ENCODE assay signal across 16 cellular contexts in genomic region chr14:32377046-32377445, GRCh38. TPM values are rescaled to one million over a fixed set of nuclear protein-coding genes. Genes with fewer than 3 reads are reported as not detected.
DNase-seq lines count a peak whose midpoint lies in the region; ATAC-seq, FAIRE-seq and TF ChIP-seq lines count a peak whose summit lies in the region.
"Had no signal": no experiment of that assay in that cellular context is flagged by ENCODE, and none has a peak within 500 bp of the region (broad histone marks: within the 10 kb centered on the region; RNA-seq: fewer than 3 reads in every experiment).

No MANE protein-coding gene starts in this region.

- H3K4me3 ChIP-seq in liver (ENCODE audit: low read depth in 1 of 3, low read length in 3 of 3) (no peak overlapping the region), HepG2 (replicated peaks in 1 of 3; ENCODE audit: insufficient read depth in 1 of 3, low read depth in 2 of 3, low read length in 3 of 3) (no peak overlapping the region), heart left ventricle (no peak overlapping the region)

- H3K4me1 ChIP-seq in liver (ENCODE audit: control insufficient read depth in 4 of 4, insufficient read depth in 4 of 4, low read length in 3 of 4): no peaks in the 10 kb centered on the region
- no peaks in the 10 kb centered on the region for H3K4me1 ChIP-seq in HepG2 (ENCODE audit: insufficient read depth, low read length)
- H3K4me1 ChIP-seq in heart left ventricle: peaks cover 0 to 11% (median 0%) of the 10 kb centered on the region in 12 donors

- H3K4me2 ChIP-seq in HepG2 (ENCODE audit: low read depth, low read length): no peak overlapping the region

- H3K4me1 Mint-ChIP-seq in glutamatergic neuron (ENCODE audit: low read depth, unreplicated experiment): peaks cover 31% of the 10 kb centered on the region
- H3K4me1 Mint-ChIP-seq in mesothelial cell of epicardium: peaks cover 25% of the 10 kb centered on the region
- H3K4me1 Mint-ChIP-seq: CD14-positive monocyte had no signal

- TF ChIP-seq CTCF in liver (IDR thresholded peaks at IDR 0.05; ENCODE audit: low read depth, low read length, missing input control) (no peak), HepG2 (CRISPR knock-in tag; IDR thresholded peaks at IDR 0.05) (no peak), glutamatergic neuron (IDR thresholded peaks at IDR 0.05; ENCODE audit: partially characterized antibody, unreplicated experiment) (no peak), mesothelial cell of epicardium (IDR thresholded peaks at IDR 0.05; ENCODE audit: unreplicated experiment) (no peak), heart left ventricle (IDR thresholded peaks at IDR 0.05) (no peak)

- H2AFZ ChIP-seq in HepG2 (ENCODE audit: low read length): no peak overlapping the region

- FAIRE-seq in HepG2 (lab: Jason Lieb, UNC): no peak
- FAIRE-seq: H54 had no signal

- no peaks in the 10 kb centered on the region for H4K20me1 ChIP-seq in HepG2 (ENCODE audit: insufficient read depth, low read length)

- WGBS in liver: 65% methylated on average over 3 of the region's 3 CpGs
- WGBS in HepG2 (ENCODE audit: low lambda C conversion rate): 69% methylated on average over 3 of the region's 3 CpGs
- WGBS in heart left ventricle, 4 donors: 90 to 95% (median 92%) methylated on average over 3 of the region's 3 CpGs

- H3K27ac Mint-ChIP-seq in glutamatergic neuron (ENCODE audit: unreplicated experiment) (no peak overlapping the region), mesothelial cell of epicardium (peak overlapping the region; percentile 6)
- H3K27ac Mint-ChIP-seq: CD14-positive monocyte; CD8-positive, alpha-beta T cell had no signal

- peaks cover 4% of the 10 kb centered on the region for H3K36me3 Mint-ChIP-seq in glutamatergic neuron (ENCODE audit: unreplicated experiment)
- H3K36me3 Mint-ChIP-seq in mesothelial cell of epicardium: no peaks in the 10 kb centered on the region
- H3K36me3 Mint-ChIP-seq: CD14-positive monocyte; CD8-positive, alpha-beta T cell had no signal

- H3K27me3 Mint-ChIP-seq in glutamatergic neuron (ENCODE audit: unreplicated experiment) (peaks cover 6% of the 10 kb centered on the region), mesothelial cell of epicardium (ENCODE audit: low read depth) (no peaks in the 10 kb centered on the region)

- no peak for TF ChIP-seq POLR2A in HepG2 (IDR thresholded peaks at IDR 0.05; ENCODE audit: insufficient read depth in 1 of 2, low read depth in 2 of 2, low read length in 2 of 2)
- no peak for TF ChIP-seq POLR2A in heart left ventricle (IDR thresholded peaks at IDR 0.05)

- H3K36me3 ChIP-seq in liver (ENCODE audit: control insufficient read depth in 4 of 4, insufficient read depth in 3 of 4, low read depth in 1 of 4, low read length in 3 of 4) (no peaks in the 10 kb centered on the region), HepG2 (replicated peaks in 1 of 2; ENCODE audit: control insufficient read depth in 1 of 2, insufficient read depth in 2 of 2, low read length in 2 of 2) (no peaks in the 10 kb centered on the region), heart left ventricle (no peaks in the 10 kb centered on the region)

- H3K27ac ChIP-seq in liver (ENCODE audit: low read depth in 1 of 2, low read length in 2 of 2) (no peak overlapping the region), HepG2 (ENCODE audit: extremely low read length, insufficient read depth, low read length) (no peak overlapping the region), heart left ventricle (no peak overlapping the region)
- H3K27ac ChIP-seq: 22Rv1 had no signal

- POLR2A ChIA-PET in HepG2 (lab: Yijun Ruan, JAX): no interaction called here

- H3K4me3 Mint-ChIP-seq in glutamatergic neuron (ENCODE audit: unreplicated experiment) (peak overlapping the region; percentile 27), mesothelial cell of epicardium (no peak overlapping the region)
- H3K4me3 Mint-ChIP-seq: CD14-positive monocyte; CD8-positive, alpha-beta T cell had no signal

- no peaks in the 10 kb centered on the region for H3K79me2 ChIP-seq in HepG2 (ENCODE audit: insufficient read depth, low read length)

- intact Hi-C loops in HepG2 (cut with micrococcal nuclease; ENCODE audit: unreplicated experiment): no loop called here
- intact Hi-C loops in heart left ventricle (cut with DNase I): no loop called here

- H3K9ac ChIP-seq in liver (ENCODE audit: low read depth in 1 of 2, low read length in 2 of 2) (no peak overlapping the region), HepG2 (ENCODE audit: insufficient read depth, low read depth, low read length) (no peak overlapping the region)

- TF ChIP-seq EP300 in HepG2 (IDR thresholded peaks at IDR 0.05; ENCODE audit: low read depth in 2 of 2, low read length in 2 of 2) (no peak), HepG2 (CRISPR knock-in tag; IDR thresholded peaks at IDR 0.05; ENCODE audit: borderline replicate concordance) (no peak)

- no TSS peak for BruUV-seq in HepG2 (replicated peaks; lab: Mats Ljungman, UMichigan)

- no peaks in the 10 kb centered on the region for H3K9me3 ChIP-seq in liver (ENCODE audit: control insufficient read depth in 4 of 4, low read length in 3 of 4)
- no peaks in the 10 kb centered on the region for H3K9me3 ChIP-seq in HepG2 (ENCODE audit: low read length)
- H3K9me3 ChIP-seq in heart left ventricle: no peaks in the 10 kb centered on the region
- H3K9me3 ChIP-seq: Caco-2 had no signal

- no peak for TF ChIP-seq RAD21 in liver (IDR thresholded peaks at IDR 0.05)
- TF ChIP-seq RAD21 in HepG2 (CRISPR knock-in tag; IDR thresholded peaks at IDR 0.05): no peak

- H3K9me3 Mint-ChIP-seq in glutamatergic neuron (ENCODE audit: unreplicated experiment) (peaks cover 13% of the 10 kb centered on the region), mesothelial cell of epicardium (no peaks in the 10 kb centered on the region)
- H3K9me3 Mint-ChIP-seq: CD8-positive, alpha-beta T cell had no signal

- CTCF ChIA-PET in HepG2 (lab: Yijun Ruan, JAX; ENCODE audit: low intra/inter-chr PET ratio, low total read pairs): no interaction called here

- DNase-seq in HepG2 (ENCODE audit: low spot score) (no peak), glutamatergic neuron (no peak), mesothelial cell of epicardium (ENCODE audit: low spot score in 2 of 2, unreplicated experiment in 2 of 2) (no peak), heart left ventricle (no peak)
- DNase-seq: Caco-2; CD8-positive, alpha-beta T cell; DMS53; GF-D8 had no signal

- in situ Hi-C loops in HepG2 (cut with HindIII; ENCODE audit: extremely low pct_ligation_motif_present, low pct_unique_long_range_greater_than_20kb): no loop called here

- no peaks in the 10 kb centered on the region for H3K27me3 ChIP-seq in liver (ENCODE audit: control insufficient read depth in 4 of 4, insufficient read depth in 4 of 4, low read length in 3 of 4)
- H3K27me3 ChIP-seq in HepG2 (ENCODE audit: control insufficient read depth in 1 of 2, insufficient read depth in 2 of 2, low read length in 2 of 2): no peaks in the 10 kb centered on the region
- H3K27me3 ChIP-seq in heart left ventricle: no peaks in the 10 kb centered on the region

- ATAC-seq in HepG2 (no peak), SK-N-SH treated with all-trans-retinoic acid at 6 μM for 48 hours (no peak), GM18870 (IDR thresholded peaks at IDR 0.05; ENCODE audit: unreplicated experiment) (no peak), heart left ventricle (no peak), GM18873 (IDR thresholded peaks at IDR 0.05; ENCODE audit: low FRiP score, unreplicated experiment) (no peak)
- ATAC-seq: CD8-positive, alpha-beta T cell; HCT116 had no signal

TF ChIP-seq in SK-N-SH treated with all-trans-retinoic acid at 6 μM for 48 hours, 23 proteins besides CTCF, POLR2A, EP300 and RAD21:
- no peak for TF ChIP-seq BACH2 (CRISPR knock-in tag; IDR thresholded peaks at IDR 0.05; ENCODE audit: borderline replicate concordance)
- TF ChIP-seq ARNTL (CRISPR knock-in tag; IDR thresholded peaks at IDR 0.05; ENCODE audit: borderline replicate concordance, low read depth): no peak
- TF ChIP-seq ISL1 (CRISPR knock-in tag; IDR thresholded peaks at IDR 0.05): no peak
- no peak for TF ChIP-seq ZNF565 (CRISPR knock-in tag; conservative IDR thresholded peaks at IDR 0.05; ENCODE audit: low read depth)

RNA-seq across cellular contexts. Expression of gene AKAP6, which starts 47.9 kb away (rescaled TPM):
- total RNA-seq in liver: 1 to 10 TPM; 1.7 to 3.2 TPM
- 1 to 10 TPM in 1 of 2 donors, under 1 TPM in 1; 0.42 to 1.7 TPM for polyA plus RNA-seq in liver
- 0.84 and 1.4 TPM in 2 replicates for total RNA-seq in HepG2 (2016; rRNA removed; fragmentation: Illumina TruSeq; extraction: Trizol)
- 0.79 and 1.4 TPM in 2 replicates for total RNA-seq in HepG2 (2016; cell fraction: cytosol; rRNA removed; fragmentation: Illumina TruSeq; extraction: Trizol; ENCODE audit: low read depth)
- 0.91 and 1.5 TPM in 2 replicates for total RNA-seq in HepG2 (2016; cell fraction: insoluble cytoplasmic fraction; rRNA removed; fragmentation: Illumina TruSeq; extraction: Trizol)
- total RNA-seq in HepG2 (2016; cell fraction: membrane; rRNA removed; fragmentation: Illumina TruSeq; extraction: Trizol): 0.62 and 0.86 TPM in 2 replicates
- 1.4 and 5.7 TPM in 2 replicates for total RNA-seq in HepG2 (2016; cell fraction: nucleus; rRNA removed; fragmentation: Illumina TruSeq; extraction: Trizol)
- 0.51 and 1.4 TPM in 2 replicates for polyA plus RNA-seq in HepG2 (2011; rRNA removed)
- 0.23 and 0.54 TPM in 2 replicates for polyA plus RNA-seq in HepG2 (2011; cell fraction: cytosol; rRNA removed)
- 1.2 and 1.6 TPM in 2 replicates for polyA plus RNA-seq in HepG2 (2011; cell fraction: nucleus; rRNA removed)
- polyA plus RNA-seq in HepG2 (2012): 0.39 and 0.59 TPM in 2 replicates
- polyA plus RNA-seq in HepG2 (2016; cell fraction: cytosol; fragmentation: Illumina TruSeq; extraction: Trizol; ENCODE audit: low read depth): 0.08 and 0.09 TPM in 2 replicates
- polyA plus RNA-seq in HepG2 (2016; cell fraction: insoluble cytoplasmic fraction; fragmentation: Illumina TruSeq; extraction: Trizol; ENCODE audit: low read depth): 0.33 and 0.58 TPM in 2 replicates
- polyA plus RNA-seq in HepG2 (2016; cell fraction: membrane; fragmentation: Illumina TruSeq; extraction: Trizol; ENCODE audit: low read depth): 0.02 and 0.40 TPM in 2 replicates
- polyA plus RNA-seq in HepG2 (2016; cell fraction: nucleus; fragmentation: Illumina TruSeq; extraction: Trizol; ENCODE audit: insufficient read depth, low read depth): 0.48 and 0.79 TPM in 2 replicates
- 4.0 and 4.2 TPM in 2 replicates for polyA minus RNA-seq in HepG2 (2011; rRNA and poly(A)+ RNA removed; ENCODE audit: low replicate concordance)
- 2.2 and 2.4 TPM in 2 replicates for polyA minus RNA-seq in HepG2 (2011; cell fraction: cytosol; rRNA and poly(A)+ RNA removed)
- 9.5 and 13.1 TPM in 2 replicates for polyA minus RNA-seq in HepG2 (2011; cell fraction: nucleus; rRNA and poly(A)+ RNA removed)
- 600 TPM for total RNA-seq in glutamatergic neuron (ENCODE audit: unreplicated experiment)
- total RNA-seq in mesothelial cell of epicardium: 7.3 to 8.5 TPM (median 7.8 TPM) in 3 replicates
- total RNA-seq in heart left ventricle: 100 to 1,000 TPM; 157 to 303 (median 232) TPM
- polyA plus RNA-seq in heart left ventricle: 10 to 100 TPM; 20.4 to 49.3 TPM
- polyA plus RNA-seq: CD14-positive monocyte had no signal

Comparison
In these comparisons a context has a peak if more than half of its experiments do, and no peak if none do; other contexts are left out.
1. RNA of gene AKAP6, which starts 47.9 kb away (total RNA-seq): 600 TPM in glutamatergic neuron (single experiment) and 157 to 303 TPM in heart left ventricle; 7.3 to 8.5 TPM in mesothelial cell of epicardium, 1.7 to 3.2 TPM in liver and 0.62 to 5.7 TPM in HepG2; every median in the first group is over 10 times any median in the second.